Comparison of ENCODE assay signal across 15 cellular contexts in the genomic region with DNA sequence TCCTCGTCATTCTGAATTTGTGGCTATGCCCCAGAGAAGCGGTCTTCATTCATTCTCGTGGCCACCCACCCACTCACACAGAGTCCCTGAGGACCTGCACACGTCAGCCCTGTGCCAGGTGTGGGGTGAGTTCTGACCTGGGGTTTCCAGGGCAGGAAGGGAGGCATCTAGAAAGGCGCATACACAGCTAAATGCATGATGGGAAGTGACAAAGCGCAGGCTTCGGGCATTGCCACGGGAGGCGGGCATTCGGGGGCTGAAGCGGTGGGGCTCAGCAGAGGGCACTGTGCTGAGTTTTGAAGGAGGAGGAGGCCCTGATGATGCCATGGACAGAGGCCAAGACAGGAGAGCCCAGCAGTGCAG. TPM values are rescaled to one million over a fixed set of nuclear protein-coding genes. Genes with fewer than 3 reads are reported as not detected.
A peak's percentile ranks its signal among the peaks of the same experiment; 100 is the strongest.
DNase-seq lines count a peak whose midpoint lies in the region; ATAC-seq and TF ChIP-seq lines count a peak whose summit lies in the region.
"Had no signal": no experiment of that assay in that cellular context is flagged by ENCODE, and none has a peak within 500 bp of the region (broad histone marks: within the 10 kb centered on the region; RNA-seq: fewer than 3 reads in every experiment).

No MANE protein-coding gene starts in this region.

- peak overlapping the region; percentile 8; the same call in 1 of the 2 replicates for H3K27ac ChIP-seq in OCI-LY3 (ENCODE audit: low read length)
- H3K27ac ChIP-seq: SJSA1, vagina had no signal

- H3K79me2 ChIP-seq in OCI-LY3 (ENCODE audit: low read length): peaks cover 8% of the 10 kb centered on the region

- no peaks in the 10 kb centered on the region for H4K20me1 ChIP-seq in OCI-LY3 (ENCODE audit: insufficient read depth, low read length)

- peak overlapping the region; percentile 42; the same call in 1 of the 2 replicates for H2AFZ ChIP-seq in OCI-LY3 (ENCODE audit: low read depth, low read length)

- H3K36me3 Mint-ChIP-seq in activated CD8-positive, alpha-beta memory T cell treated with anti-CD3 and anti-CD28 coated beads, Interleukin-2, amount 10 ng/mL, durations not matched to agents 7 days and 5 days: peaks cover 7% of the 10 kb centered on the region
- H3K36me3 Mint-ChIP-seq in activated naive CD8-positive, alpha-beta T cell treated with anti-CD3 and anti-CD28 coated beads, Interleukin-2, amount 50 U/mL, for 24 hours (ENCODE audit: low read depth): peaks cover 8% of the 10 kb centered on the region
- no peaks in the 10 kb centered on the region for H3K36me3 Mint-ChIP-seq in osteocyte (ENCODE audit: unreplicated experiment)

- H3K4me3 Mint-ChIP-seq in activated CD8-positive, alpha-beta memory T cell treated with anti-CD3 and anti-CD28 coated beads, Interleukin-2, amount 10 ng/mL, durations not matched to agents 7 days and 5 days: no peak overlapping the region
- no peak overlapping the region for H3K4me3 Mint-ChIP-seq in activated naive CD8-positive, alpha-beta T cell treated with anti-CD3 and anti-CD28 coated beads, Interleukin-2, amount 50 U/mL, for 24 hours
- H3K4me3 Mint-ChIP-seq in osteocyte (ENCODE audit: unreplicated experiment): no peak overlapping the region
- H3K4me3 Mint-ChIP-seq: endodermal cell had no signal

- peak overlapping the region; percentile 67 for H3K4me2 ChIP-seq in OCI-LY3 (ENCODE audit: low read length)

- H3K4me1 ChIP-seq in OCI-LY3 (ENCODE audit: low read length): peaks cover 52% of the 10 kb centered on the region

- in situ Hi-C loops in ACHN (cut with HindIII; ENCODE audit: low pct_ligation_motif_present, low pct_unique_long_range_greater_than_20kb, low sequenced_read_pairs): no loop called here

- peak overlapping the region; percentile 38; the same call in 1 of the 2 replicates for H3K9ac ChIP-seq in OCI-LY3 (ENCODE audit: low read length)

- ATAC-seq in activated CD8-positive, alpha-beta memory T cell treated with anti-CD3 and anti-CD28 coated beads, Interleukin-2, amount 10 ng/mL, durations not matched to agents 7 days and 5 days: no peak
- no peak for ATAC-seq in activated naive CD8-positive, alpha-beta T cell treated with anti-CD3 and anti-CD28 coated beads, Interleukin-2, amount 50 U/mL, for 24 hours
- ATAC-seq: left colon had no signal

- CTCF ChIA-PET in activated CD8-positive, alpha-beta memory T cell treated with anti-CD3 and anti-CD28 coated beads, Interleukin-2, amount 10 ng/mL, durations not matched to agents 7 days and 5 days (lab: Charles Lee): interaction anchor here (0.8 to 2.8 kb wide), 5 partner anchors 8 to 155 kb away, joined by 3 to 23 read pairs (median 3); no protein-coding TSS in a partner anchor

- peak; percentile 43 for DNase-seq in activated CD8-positive, alpha-beta memory T cell treated with anti-CD3 and anti-CD28 coated beads, Interleukin-2, amount 10 ng/mL, durations not matched to agents 7 days and 5 days
- no peak for DNase-seq in activated CD8-positive, alpha-beta memory T cell treated with anti-CD3 and anti-CD28 coated beads, Interleukin-2, amount 50 U/mL, for 48 hours
- peak; percentile 36 for DNase-seq in activated naive CD8-positive, alpha-beta T cell treated with anti-CD3 and anti-CD28 coated beads, Interleukin-2, amount 50 U/mL, for 24 hours
- DNase-seq in osteocyte (ENCODE audit: extremely low spot score, unreplicated experiment) (no peak), RKO (ENCODE audit: low spot score) (no peak), ACHN (no peak), NCI-H510A treated with DMSO at 0.1 percent for 48 hours (lab: John Stamatoyannopoulos, UW) (no peak)
- DNase-seq: adrenal gland, endodermal cell, Kasumi-1, left colon, NCI-H2227 treated with DMSO at 0.1 percent for 48 hours had no signal

- H3K4me3 ChIP-seq in OCI-LY3 (ENCODE audit: low read length): no peak overlapping the region
- H3K4me3 ChIP-seq: adrenal gland, SJSA1, vagina had no signal

- peaks cover under 1% of the 10 kb centered on the region for H3K36me3 ChIP-seq in OCI-LY3 (replicated peaks; ENCODE audit: low read depth, low read length)
- H3K36me3 ChIP-seq: adrenal gland, vagina had no signal

- no peaks in the 10 kb centered on the region for H3K27me3 ChIP-seq in OCI-LY3 (ENCODE audit: low read depth, low read length)
- H3K27me3 ChIP-seq: adrenal gland, SJSA1, vagina had no signal

- peak; percentile 29; the same call in 1 of the 2 replicates for TF ChIP-seq CTCF in OCI-LY3 (IDR thresholded peaks at IDR 0.05; ENCODE audit: low read depth, low read length)
- TF ChIP-seq CTCF in osteocyte (IDR thresholded peaks at IDR 0.05): no peak

- H3K4me1 Mint-ChIP-seq in activated CD8-positive, alpha-beta memory T cell treated with anti-CD3 and anti-CD28 coated beads, Interleukin-2, amount 10 ng/mL, durations not matched to agents 7 days and 5 days: peaks cover 28% of the 10 kb centered on the region
- H3K4me1 Mint-ChIP-seq in activated naive CD8-positive, alpha-beta T cell treated with anti-CD3 and anti-CD28 coated beads, Interleukin-2, amount 50 U/mL, for 24 hours: peaks cover 61% of the 10 kb centered on the region
- peaks cover 9% of the 10 kb centered on the region for H3K4me1 Mint-ChIP-seq in osteocyte (ENCODE audit: unreplicated experiment)

- H3K27ac Mint-ChIP-seq in activated CD8-positive, alpha-beta memory T cell treated with anti-CD3 and anti-CD28 coated beads, Interleukin-2, amount 10 ng/mL, durations not matched to agents 7 days and 5 days: no peak overlapping the region
- H3K27ac Mint-ChIP-seq in activated naive CD8-positive, alpha-beta T cell treated with anti-CD3 and anti-CD28 coated beads, Interleukin-2, amount 50 U/mL, for 24 hours: peak overlapping the region; percentile 36
- H3K27ac Mint-ChIP-seq in osteocyte (ENCODE audit: unreplicated experiment): peak overlapping the region; percentile 31

- H3K9me3 ChIP-seq in OCI-LY3 (ENCODE audit: insufficient read depth, low read length): no peaks in the 10 kb centered on the region
- H3K9me3 ChIP-seq: adrenal gland, vagina had no signal

- no peaks in the 10 kb centered on the region for H3K9me3 Mint-ChIP-seq in activated CD8-positive, alpha-beta memory T cell treated with anti-CD3 and anti-CD28 coated beads, Interleukin-2, amount 10 ng/mL, durations not matched to agents 7 days and 5 days (ENCODE audit: low read depth)
- H3K9me3 Mint-ChIP-seq in activated naive CD8-positive, alpha-beta T cell treated with anti-CD3 and anti-CD28 coated beads, Interleukin-2, amount 50 U/mL, for 24 hours: no peaks in the 10 kb centered on the region
- no peaks in the 10 kb centered on the region for H3K9me3 Mint-ChIP-seq in osteocyte (ENCODE audit: unreplicated experiment)
- H3K9me3 Mint-ChIP-seq: endodermal cell had no signal

- H3K27me3 Mint-ChIP-seq in activated CD8-positive, alpha-beta memory T cell treated with anti-CD3 and anti-CD28 coated beads, Interleukin-2, amount 10 ng/mL, durations not matched to agents 7 days and 5 days: no peaks in the 10 kb centered on the region
- no peaks in the 10 kb centered on the region for H3K27me3 Mint-ChIP-seq in activated naive CD8-positive, alpha-beta T cell treated with anti-CD3 and anti-CD28 coated beads, Interleukin-2, amount 50 U/mL, for 24 hours
- H3K27me3 Mint-ChIP-seq in osteocyte (ENCODE audit: unreplicated experiment): no peaks in the 10 kb centered on the region

RNA-seq across cellular contexts. Expression of a gene that starts 10.9 kb away (rescaled TPM):
- 100 to 1,000 TPM; 260 to 406 TPM for total RNA-seq in activated CD8-positive, alpha-beta memory T cell treated with anti-CD3 and anti-CD28 coated beads, Interleukin-2, amount 10 ng/mL, durations not matched to agents 7 days and 5 days
- 30.1 and 32.2 TPM in 2 replicates for total RNA-seq in osteocyte

RNA-seq across cellular contexts. Expression of a gene that starts 32.0 kb away (rescaled TPM):
- 1 to 10 TPM; 3.8 to 5.8 TPM for total RNA-seq in activated CD8-positive, alpha-beta memory T cell treated with anti-CD3 and anti-CD28 coated beads, Interleukin-2, amount 10 ng/mL, durations not matched to agents 7 days and 5 days
- total RNA-seq in osteocyte: 6.3 and 7.3 TPM in 2 replicates

RNA-seq across cellular contexts. Expression of a gene that starts 35.8 kb away (rescaled TPM):
- total RNA-seq in activated CD8-positive, alpha-beta memory T cell treated with anti-CD3 and anti-CD28 coated beads, Interleukin-2, amount 10 ng/mL, durations not matched to agents 7 days and 5 days: 100 to 1,000 TPM in 1 of 2 experiments, 10 to 100 TPM in 1; 73.0 to 148 TPM
- 0.73 and 0.99 TPM in 2 replicates for total RNA-seq in osteocyte

Comparison
In these comparisons a context has a peak if more than half of its experiments do, and no peak if none do; other contexts are left out.
1. DNase-seq: peak in activated CD8-positive, alpha-beta memory T cell treated with anti-CD3 and anti-CD28 coated beads, Interleukin-2, amount 10 ng/mL, durations not matched to agents 7 days and 5 days (single experiment) and activated naive CD8-positive, alpha-beta T cell treated with anti-CD3 and anti-CD28 coated beads, Interleukin-2, amount 50 U/mL, for 24 hours (single experiment); none in activated CD8-positive, alpha-beta memory T cell treated with anti-CD3 and anti-CD28 coated beads, Interleukin-2, amount 50 U/mL, for 48 hours (single experiment), osteocyte (single experiment), RKO (single experiment), ACHN (single experiment) and NCI-H510A treated with DMSO at 0.1 percent for 48 hours (single experiment).
2. RNA of a gene that starts 35.8 kb away (total RNA-seq): 73.0 to 148 TPM in activated CD8-positive, alpha-beta memory T cell treated with anti-CD3 and anti-CD28 coated beads, Interleukin-2, amount 10 ng/mL, durations not matched to agents 7 days and 5 days; 0.73 to 0.99 TPM in osteocyte; every median in the first group is over 10 times any median in the second.